ENCODE assay signal across 14 cellular contexts in the genomic region with DNA sequence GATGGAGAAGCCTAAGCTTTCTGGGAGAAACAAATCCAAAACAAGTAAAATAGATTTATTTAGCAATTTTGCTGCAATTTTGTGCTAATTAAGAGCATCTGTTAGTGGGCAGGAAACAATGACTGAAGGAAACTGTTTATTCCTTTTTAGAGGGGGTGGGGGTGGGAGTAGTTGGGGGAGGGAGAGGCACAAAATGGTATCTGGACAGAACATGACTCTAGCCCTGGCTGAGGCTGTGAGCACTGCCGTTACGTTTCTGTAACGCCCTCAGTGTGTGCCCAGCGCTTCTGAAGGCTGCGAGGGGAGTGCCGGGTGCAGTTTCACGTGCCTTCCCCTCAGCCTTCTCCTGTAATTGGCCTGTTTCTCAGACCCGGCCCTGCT. TPM values are rescaled to one million over a fixed set of nuclear protein-coding genes. Genes with fewer than 3 reads are reported as not detected.
A peak's percentile ranks its signal among the peaks of the same experiment; 100 is the strongest.
DNase-seq lines count a peak whose midpoint lies in the region; TF ChIP-seq lines count a peak whose summit lies in the region.
"Had no signal": no experiment of that assay in that cellular context is flagged by ENCODE, and none has a peak within 500 bp of the region (broad histone marks: within the 10 kb centered on the region; RNA-seq: fewer than 3 reads in every experiment).

No MANE protein-coding gene starts in this region.

- no peaks in the 10 kb centered on the region for H3K36me3 ChIP-seq in A673 (ENCODE audit: insufficient read depth, low read length, poor library complexity, severe bottlenecking)
- H3K36me3 ChIP-seq in Peyer's patch: no peaks in the 10 kb centered on the region
- H3K36me3 ChIP-seq in H7 (replicated peaks; ENCODE audit: control insufficient read depth, insufficient read depth, low read length): no peaks in the 10 kb centered on the region
- H3K36me3 ChIP-seq: BLaER1 treated with 17β-estradiol and CSF1 and Interleukin-3, amounts not matched to agents 10 nM and 100 nM had no signal

- peak overlapping the region; percentile 55 for H3K4me3 Mint-ChIP-seq in progenitor cell of endocrine pancreas (ENCODE audit: low read depth)
- H3K4me3 Mint-ChIP-seq: activated CD8-positive, alpha-beta T cell treated with anti-CD3 and anti-CD28 coated beads, Interleukin-2, amount 10 ng/mL, durations not matched to agents 7 days and 5 days had no signal

- peak overlapping the region; percentile 94 for H3K27ac Mint-ChIP-seq in progenitor cell of endocrine pancreas
- H3K27ac Mint-ChIP-seq: activated CD8-positive, alpha-beta T cell treated with anti-CD3 and anti-CD28 coated beads, Interleukin-2, amount 10 ng/mL, durations not matched to agents 7 days and 5 days had no signal

- peaks cover 72% of the 10 kb centered on the region for H3K4me1 ChIP-seq in A673 (ENCODE audit: insufficient read depth, low read length, poor library complexity, severe bottlenecking)
- H3K4me1 ChIP-seq in Peyer's patch: peaks cover 0 to 31% (median 0%) of the 10 kb centered on the region in 4 donors
- H3K4me1 ChIP-seq: BLaER1 treated with 17β-estradiol and CSF1 and Interleukin-3, amounts not matched to agents 10 nM and 100 nM had no signal

- H3K27me3 ChIP-seq in A673 (replicated peaks; ENCODE audit: insufficient read depth, low read depth, low read length, poor library complexity) (no peaks in the 10 kb centered on the region), Peyer's patch (no peaks in the 10 kb centered on the region), H7 (ENCODE audit: control insufficient read depth, insufficient read depth, low read length) (no peaks in the 10 kb centered on the region)
- H3K27me3 ChIP-seq: BLaER1 treated with 17β-estradiol and CSF1 and Interleukin-3, amounts not matched to agents 10 nM and 100 nM had no signal

- peak overlapping the region; percentile 20 for H3K4me3 ChIP-seq in A673 (ENCODE audit: low read depth, low read length, poor library complexity, severe bottlenecking)
- peak overlapping the region in 2 of 4 donors; percentile 15 to 23 for H3K4me3 ChIP-seq in Peyer's patch
- H3K4me3 ChIP-seq in fibroblast of mammary gland (ENCODE audit: control insufficient read depth, low read depth, low read length): peak overlapping the region; percentile 36
- H3K4me3 ChIP-seq in H7 (ENCODE audit: insufficient read depth, low read depth, low read length): no peak overlapping the region
- H3K4me3 ChIP-seq: BLaER1 treated with 17β-estradiol and CSF1 and Interleukin-3, amounts not matched to agents 10 nM and 100 nM had no signal

- H3K9me3 ChIP-seq in A673 (ENCODE audit: low read depth, low read length, poor library complexity, severe bottlenecking) (no peaks in the 10 kb centered on the region), Peyer's patch (no peaks in the 10 kb centered on the region)
- H3K9me3 ChIP-seq: BLaER1 treated with 17β-estradiol and CSF1 and Interleukin-3, amounts not matched to agents 10 nM and 100 nM had no signal

- H3K4me1 Mint-ChIP-seq in progenitor cell of endocrine pancreas (ENCODE audit: low read depth): peaks cover 66% of the 10 kb centered on the region

- H3K9me3 Mint-ChIP-seq in progenitor cell of endocrine pancreas (ENCODE audit: low read depth): no peaks in the 10 kb centered on the region

- H3K36me3 Mint-ChIP-seq in progenitor cell of endocrine pancreas (ENCODE audit: insufficient read depth): no peaks in the 10 kb centered on the region

- CTCF ChIA-PET in A673 (lab: Charles Lee): no interaction called here

- intact Hi-C loops in A673 (cut with micrococcal nuclease; ENCODE audit: unreplicated experiment): no loop called here

- H3K27ac ChIP-seq in A673 (ENCODE audit: low read depth, low read length, poor library complexity, severe bottlenecking) (peak overlapping the region; percentile 73), Peyer's patch (peak overlapping the region in 3 of 4 donors; percentile 3 to 73 (median 47))
- H3K27ac ChIP-seq: BLaER1 treated with 17β-estradiol and CSF1 and Interleukin-3, amounts not matched to agents 10 nM and 100 nM had no signal

- BruUV-seq in A673 (replicated peaks; lab: Mats Ljungman, UMichigan): no TSS peak

- POLR2A ChIA-PET in A673 (lab: Charles Lee; ENCODE audit: low non-redundant PET): no interaction called here

- no peaks in the 10 kb centered on the region for H3K27me3 Mint-ChIP-seq in progenitor cell of endocrine pancreas

- DNase-seq in A673 (ENCODE audit: low spot score) (peak; percentile 71), Peyer's patch (no peak), fibroblast of mammary gland (ENCODE audit: low read depth) (peak; percentile 17), progenitor cell of endocrine pancreas (ENCODE audit: low spot score, unreplicated experiment) (no peak), NCI-H774 (lab: John Stamatoyannopoulos, UW) (no peak), NCI-H2171 (lab: John Stamatoyannopoulos, UW) (no peak), H7 (no peak), activated T-cell treated with anti-CD3 and anti-CD28 coated beads for 4 hours (no peak)
- DNase-seq: activated CD8-positive, alpha-beta T cell treated with anti-CD3 and anti-CD28 coated beads, Interleukin-2, amount 10 ng/mL, durations not matched to agents 7 days and 5 days; mesendoderm; NCI-H446 treated with DMSO at 0.1 percent for 48 hours; stimulated activated CD4-positive, alpha-beta T cell treated with anti-CD3 and anti-CD28 coated beads, Interleukin-1b, Interleukin-23, amount 100 ng/mL, for 48 hours had no signal

- no peak for TF ChIP-seq POLR2A in Peyer's patch (IDR thresholded peaks at IDR 0.05)

- TF ChIP-seq CTCF in A673 (conservative IDR thresholded peaks at IDR 0.05; ENCODE audit: low read depth, low read length) (no peak), Peyer's patch (IDR thresholded peaks at IDR 0.05) (no peak), fibroblast of mammary gland (conservative IDR thresholded peaks at IDR 0.05; ENCODE audit: control insufficient read depth, insufficient read depth, low read depth, low read length) (no peak), progenitor cell of endocrine pancreas (IDR thresholded peaks at IDR 0.05; ENCODE audit: unreplicated experiment) (no peak)

RNA-seq across cellular contexts. Expression of a gene that starts 28.8 kb away (rescaled TPM):
- total RNA-seq in A673 (2021) (6.4 and 9.0 TPM in 2 replicates), Peyer's patch (10 to 100 TPM in 1 of 4 donors, 1 to 10 TPM in 3; 3.9 to 11.2 (median 6.8) TPM), progenitor cell of endocrine pancreas (10.0 and 14.8 TPM in 2 replicates)
- 0.41 and 0.69 TPM in 2 replicates for total RNA-seq in H7 (2014; rRNA removed; shearing (Covaris generic))
- total RNA-seq: activated CD8-positive, alpha-beta T cell treated with anti-CD3 and anti-CD28 coated beads, Interleukin-2, amount 10 ng/mL, durations not matched to agents 7 days and 5 days; HT1080 had no signal

Comparison
In these comparisons a context has a peak if more than half of its experiments do, and no peak if none do; other contexts are left out.
1. DNase-seq: peak in A673 (single experiment) and fibroblast of mammary gland (single experiment); none in Peyer's patch (0 of 3), progenitor cell of endocrine pancreas (single experiment), NCI-H774 (single experiment), NCI-H2171 (single experiment), H7 (single experiment) and activated T-cell treated with anti-CD3 and anti-CD28 coated beads for 4 hours (single experiment).